Comparison of ENCODE assay signal across 16 cellular contexts in genomic region chr7:129497156-129497555, GRCh38. TPM values are rescaled to one million over a fixed set of nuclear protein-coding genes. Genes with fewer than 3 reads are reported as not detected.
DNase-seq lines count a peak whose midpoint lies in the region; ATAC-seq, FAIRE-seq and TF ChIP-seq lines count a peak whose summit lies in the region.
"Had no signal": no experiment of that assay in that cellular context is flagged by ENCODE, and none has a peak within 500 bp of the region (broad histone marks: within the 10 kb centered on the region; RNA-seq: fewer than 3 reads in every experiment).

No MANE protein-coding gene starts in this region.

- POLR2A ChIA-PET in HepG2 (lab: Yijun Ruan, JAX): no interaction called here

- peaks cover 33% of the 10 kb centered on the region for H3K4me1 ChIP-seq in HepG2 (ENCODE audit: insufficient read depth, low read length)
- H3K4me1 ChIP-seq in right lobe of liver: no peaks in the 10 kb centered on the region
- H3K4me1 ChIP-seq in SJCRH30: no peaks in the 10 kb centered on the region
- H3K4me1 ChIP-seq: BE2C had no signal

- no peak overlapping the region for H3K4me3 ChIP-seq in HepG2 (replicated peaks in 1 of 3; ENCODE audit: insufficient read depth in 1 of 3, low read depth in 2 of 3, low read length in 3 of 3)
- no peak overlapping the region for H3K4me3 ChIP-seq in right lobe of liver
- no peak overlapping the region for H3K4me3 ChIP-seq in SJCRH30

- H3K4me1 Mint-ChIP-seq in dendritic cell treated with granulocyte-macrophage colony-stimulating factor and Interleukin-4, amounts not matched to agents 40 ng/mL and 50 ng/mL, for 4 days (ENCODE audit: low read depth): peaks cover 34% of the 10 kb centered on the region
- no peaks in the 10 kb centered on the region for H3K4me1 Mint-ChIP-seq in neural crest cell
- peaks cover 8% of the 10 kb centered on the region for H3K4me1 Mint-ChIP-seq in CD14-positive monocyte

- TF ChIP-seq RAD21 in HepG2 (CRISPR knock-in tag; IDR thresholded peaks at IDR 0.05): no peak

- H3K27ac ChIP-seq in HepG2 (ENCODE audit: extremely low read length, insufficient read depth, low read length) (no peak overlapping the region), right lobe of liver (no peak overlapping the region), SJCRH30 (no peak overlapping the region)

- TF ChIP-seq CTCF in HepG2 (CRISPR knock-in tag; IDR thresholded peaks at IDR 0.05) (no peak), right lobe of liver (IDR thresholded peaks at IDR 0.05) (no peak), neural crest cell (conservative IDR thresholded peaks at IDR 0.05) (no peak), CD14-positive monocyte (IDR thresholded peaks at IDR 0.05) (no peak), GM13977 (IDR thresholded peaks at IDR 0.05; ENCODE audit: extremely low read depth, insufficient read depth, missing control alignments) (no peak)

- intact Hi-C loops in HepG2 (cut with micrococcal nuclease; ENCODE audit: unreplicated experiment): no loop called here
- intact Hi-C loops in right lobe of liver (cut with DNase I): no loop called here
- intact Hi-C loops in dendritic cell treated with granulocyte-macrophage colony-stimulating factor and Interleukin-4, amounts not matched to agents 40 ng/mL and 50 ng/mL, for 4 days (cut with micrococcal nuclease): loop anchor here (10.0 kb wide), 1 partner anchor 138 kb away; no protein-coding TSS in a partner anchor
- intact Hi-C loops in CD14-positive monocyte (cut with micrococcal nuclease): no loop called here

- no peak overlapping the region for H3K4me3 Mint-ChIP-seq in dendritic cell treated with granulocyte-macrophage colony-stimulating factor and Interleukin-4, amounts not matched to agents 40 ng/mL and 50 ng/mL, for 4 days
- H3K4me3 Mint-ChIP-seq in neural crest cell (no peak overlapping the region), CD14-positive monocyte (no peak overlapping the region)

- no peaks in the 10 kb centered on the region for H4K20me1 ChIP-seq in HepG2 (ENCODE audit: insufficient read depth, low read length)

- H3K9me3 ChIP-seq in HepG2 (ENCODE audit: low read length): no peaks in the 10 kb centered on the region
- H3K9me3 ChIP-seq in right lobe of liver: no peaks in the 10 kb centered on the region
- no peaks in the 10 kb centered on the region for H3K9me3 ChIP-seq in SJCRH30 (replicated peaks)
- H3K9me3 ChIP-seq: BE2C had no signal

- H3K9me3 Mint-ChIP-seq in dendritic cell treated with granulocyte-macrophage colony-stimulating factor and Interleukin-4, amounts not matched to agents 40 ng/mL and 50 ng/mL, for 4 days: no peaks in the 10 kb centered on the region
- H3K9me3 Mint-ChIP-seq in neural crest cell (no peaks in the 10 kb centered on the region), CD14-positive monocyte (peaks cover 0 to 2% (median 0%) of the 10 kb centered on the region in 7 donors)
- H3K9me3 Mint-ChIP-seq: CD8-positive, alpha-beta memory T cell had no signal

- in situ Hi-C loops in HepG2 (cut with HindIII; ENCODE audit: extremely low pct_ligation_motif_present, low pct_unique_long_range_greater_than_20kb) (no loop called here), GM13977 (cut with MboI; ENCODE audit: low pct_unique_long_range_greater_than_20kb, low sequenced_read_pairs, unreplicated experiment) (no loop called here)

- TF ChIP-seq EP300 in HepG2 (IDR thresholded peaks at IDR 0.05; ENCODE audit: low read depth in 2 of 2, low read length in 2 of 2) (no peak), HepG2 (CRISPR knock-in tag; IDR thresholded peaks at IDR 0.05; ENCODE audit: borderline replicate concordance) (no peak)

- peaks cover 24% of the 10 kb centered on the region for H3K27me3 Mint-ChIP-seq in dendritic cell treated with granulocyte-macrophage colony-stimulating factor and Interleukin-4, amounts not matched to agents 40 ng/mL and 50 ng/mL, for 4 days
- H3K27me3 Mint-ChIP-seq in neural crest cell (ENCODE audit: low read depth) (peaks cover 9% of the 10 kb centered on the region), CD14-positive monocyte (ENCODE audit: low read depth in 3 of 3) (peaks cover 11 to 18% (median 13%) of the 10 kb centered on the region in 3 donors)

- no peak overlapping the region for H3K4me2 ChIP-seq in HepG2 (ENCODE audit: low read depth, low read length)

- H3K27me3 ChIP-seq in HepG2 (ENCODE audit: control insufficient read depth in 1 of 2, insufficient read depth in 2 of 2, low read length in 2 of 2) (peaks cover 2 to 10% of the 10 kb centered on the region in 2 experiments; a peak in 3 of 5 replicates), right lobe of liver (no peaks in the 10 kb centered on the region), SJCRH30 (no peaks in the 10 kb centered on the region)
- H3K27me3 ChIP-seq: BE2C had no signal

- no peak overlapping the region for H2AFZ ChIP-seq in HepG2 (ENCODE audit: low read length)

- TF ChIP-seq POLR2A in HepG2 (IDR thresholded peaks at IDR 0.05; ENCODE audit: insufficient read depth in 1 of 2, low read depth in 2 of 2, low read length in 2 of 2) (no peak), right lobe of liver (IDR thresholded peaks at IDR 0.05) (no peak)

- no peak for FAIRE-seq in HepG2 (lab: Jason Lieb, UNC)
- FAIRE-seq: RCC 7860 had no signal

- H3K36me3 Mint-ChIP-seq in dendritic cell treated with granulocyte-macrophage colony-stimulating factor and Interleukin-4, amounts not matched to agents 40 ng/mL and 50 ng/mL, for 4 days (ENCODE audit: low read depth): no peaks in the 10 kb centered on the region
- H3K36me3 Mint-ChIP-seq in neural crest cell (ENCODE audit: low read depth) (peaks cover 4% of the 10 kb centered on the region), CD14-positive monocyte (peaks cover 0 to 4% of the 10 kb centered on the region in 2 donors)

- no peaks in the 10 kb centered on the region for H3K36me3 ChIP-seq in HepG2 (replicated peaks in 1 of 2; ENCODE audit: control insufficient read depth in 1 of 2, insufficient read depth in 2 of 2, low read length in 2 of 2)
- H3K36me3 ChIP-seq in right lobe of liver: no peaks in the 10 kb centered on the region
- H3K36me3 ChIP-seq in SJCRH30: no peaks in the 10 kb centered on the region
- H3K36me3 ChIP-seq: BE2C had no signal

- DNase-seq in HepG2 (ENCODE audit: low spot score) (no peak), right lobe of liver (no peak), neural crest cell (ENCODE audit: low read depth, low spot score) (no peak), SJCRH30 (no peak), CD14-positive monocyte (ENCODE audit: low spot score) (no peak), GM13977 (ENCODE audit: low spot score) (no peak)
- DNase-seq: BE2C; CD8-positive, alpha-beta memory T cell; H7; Kasumi-1; NCI-H1417 treated with DMSO at 0.1 percent for 48 hours; NCI-H2029; NCI-H524; SHP77 had no signal

- WGBS in HepG2 (ENCODE audit: low lambda C conversion rate): 14% methylated on average over 4 of the region's 4 CpGs
- 89% methylated on average over 1 of the region's 4 CpGs for WGBS in right lobe of liver (ENCODE audit: insufficient coverage, low coverage, low lambda C conversion rate, missing lambda C conversion rate)

- H3K79me2 ChIP-seq in HepG2 (ENCODE audit: insufficient read depth, low read length): no peaks in the 10 kb centered on the region

- H3K9ac ChIP-seq in HepG2 (ENCODE audit: insufficient read depth, low read depth, low read length): no peak overlapping the region

- BruUV-seq in HepG2 (replicated peaks; lab: Mats Ljungman, UMichigan): no TSS peak

- H3K27ac Mint-ChIP-seq in dendritic cell treated with granulocyte-macrophage colony-stimulating factor and Interleukin-4, amounts not matched to agents 40 ng/mL and 50 ng/mL, for 4 days: peak overlapping the region; percentile 31
- H3K27ac Mint-ChIP-seq in neural crest cell (ENCODE audit: unreplicated experiment) (peak overlapping the region; percentile 7), CD14-positive monocyte (peak overlapping the region in 1 of 7 donors; percentile 12)

- CTCF ChIA-PET in HepG2 (lab: Yijun Ruan, JAX; ENCODE audit: low intra/inter-chr PET ratio, low total read pairs): no interaction called here

- ATAC-seq in HepG2 (peak; percentile 45), right lobe of liver (no peak)

TF ChIP-seq in HepG2, 621 proteins besides CTCF, POLR2A, EP300 and RAD21 (continues in another document):
- TF ChIP-seq DBP (CRISPR knock-in tag; IDR thresholded peaks at IDR 0.05; ENCODE audit: not compliant biosample characterization): no peak

RNA-seq across cellular contexts. Expression of gene SMKR1, which starts 5.2 kb away (rescaled TPM):
- total RNA-seq in HepG2 (2016; rRNA removed; fragmentation: Illumina TruSeq; extraction: Trizol): not detected in 2 replicates
- 0.26 TPM in 1 of 2 replicates, not detected in the other for total RNA-seq in HepG2 (2016; cell fraction: cytosol; rRNA removed; fragmentation: Illumina TruSeq; extraction: Trizol; ENCODE audit: low read depth)
- not detected in 2 replicates for total RNA-seq in HepG2 (2016; cell fraction: insoluble cytoplasmic fraction; rRNA removed; fragmentation: Illumina TruSeq; extraction: Trizol)
- 0.21 TPM in 1 of 2 replicates, not detected in the other for total RNA-seq in HepG2 (2016; cell fraction: membrane; rRNA removed; fragmentation: Illumina TruSeq; extraction: Trizol)
- not detected in 2 replicates for total RNA-seq in HepG2 (2016; cell fraction: nucleus; rRNA removed; fragmentation: Illumina TruSeq; extraction: Trizol)
- polyA plus RNA-seq in HepG2 (2011; rRNA removed): 0.07 TPM in 1 of 2 replicates, not detected in the other
- polyA plus RNA-seq in HepG2 (2011; cell fraction: cytosol; rRNA removed): not detected in 2 replicates
- polyA plus RNA-seq in HepG2 (2011; cell fraction: nucleus; rRNA removed): not detected in 2 replicates
- polyA plus RNA-seq in HepG2 (2012): not detected in 2 replicates
- 0.14 TPM in 1 of 2 replicates, not detected in the other for polyA plus RNA-seq in HepG2 (2016; cell fraction: cytosol; fragmentation: Illumina TruSeq; extraction: Trizol; ENCODE audit: low read depth)
- not detected in 2 replicates for polyA plus RNA-seq in HepG2 (2016; cell fraction: insoluble cytoplasmic fraction; fragmentation: Illumina TruSeq; extraction: Trizol; ENCODE audit: low read depth)
- 0.16 TPM in 1 of 2 replicates, not detected in the other for polyA plus RNA-seq in HepG2 (2016; cell fraction: membrane; fragmentation: Illumina TruSeq; extraction: Trizol; ENCODE audit: low read depth)
- polyA plus RNA-seq in HepG2 (2016; cell fraction: nucleus; fragmentation: Illumina TruSeq; extraction: Trizol; ENCODE audit: insufficient read depth, low read depth): not detected in 2 replicates
- polyA minus RNA-seq in HepG2 (2011; rRNA and poly(A)+ RNA removed; ENCODE audit: low replicate concordance): 0.87 TPM in 1 of 2 replicates, not detected in the other
- not detected in 2 replicates for polyA minus RNA-seq in HepG2 (2011; cell fraction: cytosol; rRNA and poly(A)+ RNA removed)
- not detected in 2 replicates for polyA minus RNA-seq in HepG2 (2011; cell fraction: nucleus; rRNA and poly(A)+ RNA removed)
- total RNA-seq in right lobe of liver: not detected
- total RNA-seq in neural crest cell: 2.5 and 5.3 TPM in 2 replicates
- total RNA-seq in SJCRH30 (2014; rRNA removed; shearing (Covaris generic)): not detected in 2 replicates
- not detected for polyA plus RNA-seq in CD14-positive monocyte
- total RNA-seq: H7 had no signal
